1 cellular context compared by ENCODE assay signal in genomic region chr3:46863261-46863782, GRCh38.
TF ChIP-seq lines count a peak whose summit lies in the region.

Gene MYL3 (minus strand): TSS chr3:46863444. CDS start chr3:46863390, 54 bp downstream.

TF ChIP-seq in H1, 55 proteins besides CTCF, POLR2A, EP300 and RAD21:
- TF ChIP-seq KDM5A (IDR thresholded peaks at IDR 0.05; ENCODE audit: low read length), result no peak
- no peak for TF ChIP-seq JUN (IDR thresholded peaks at IDR 0.05; ENCODE audit: low read depth, low read length)
- no peak for TF ChIP-seq TAF1 (IDR thresholded peaks at IDR 0.05; ENCODE audit: low read depth, low read length)
- TF ChIP-seq NANOG (IDR thresholded peaks at IDR 0.05; ENCODE audit: insufficient read depth, low read depth, low read length, poor library complexity, severe bottlenecking), result no peak
- TF ChIP-seq BRCA1 (IDR thresholded peaks at IDR 0.05; ENCODE audit: low read depth, low read length), result no peak
- no peak for TF ChIP-seq PHF8 (conservative IDR thresholded peaks at IDR 0.05; ENCODE audit: low read depth, low read length)
- no peak for TF ChIP-seq ATF3 (IDR thresholded peaks at IDR 0.05; ENCODE audit: insufficient read depth, low read depth, low read length)
- 0 out of 2 replicates have a peak, but pooled peaks have one; percentile 27 for TF ChIP-seq SRF (IDR thresholded peaks at IDR 0.05; ENCODE audit: low read depth, low read length)
